Comparison of ENCODE assay signal across 12 cellular contexts in the genomic region with DNA sequence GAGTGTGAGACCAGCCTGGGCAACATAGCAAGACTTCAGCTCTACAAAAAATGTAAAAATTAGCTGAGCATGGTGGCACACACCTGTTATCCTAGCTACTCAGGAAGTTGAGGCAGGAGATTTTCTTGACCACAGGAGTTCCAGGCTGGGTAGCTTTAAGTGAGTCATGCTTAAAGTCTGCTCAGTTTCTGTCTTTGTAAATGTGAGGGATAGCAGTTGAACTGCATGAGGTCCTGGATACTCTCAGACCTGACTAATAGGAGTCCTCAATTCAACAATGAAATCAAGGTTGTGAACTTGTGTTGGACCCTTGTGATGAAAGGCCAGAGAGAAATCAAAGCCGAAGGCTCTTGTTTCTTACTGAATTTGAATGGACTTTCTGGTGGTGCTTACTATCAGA. TPM values are rescaled to one million over a fixed set of nuclear protein-coding genes. Genes with fewer than 3 reads are reported as not detected.
DNase-seq lines count a peak whose midpoint lies in the region; ATAC-seq lines count a peak whose summit lies in the region.
"Had no signal": no experiment of that assay in that cellular context is flagged by ENCODE, and none has a peak within 500 bp of the region (broad histone marks: within the 10 kb centered on the region; RNA-seq: fewer than 3 reads in every experiment).

No MANE protein-coding gene starts in this region.

- H3K27ac ChIP-seq in ACC112 (ENCODE audit: low read depth, low read length) (no peak overlapping the region), GM23248 (no peak overlapping the region)
- H3K27ac ChIP-seq: BLaER1 had no signal

- H3K27ac Mint-ChIP-seq in activated T-helper 1 cell treated with anti-CD3 and anti-CD28 coated beads, Interleukin-12 subunit alpha, Interleukin-12 subunit beta, Interleukin-2, Interleukin-4 antibody, amounts not matched to agents 30 ng/mL and 10 ng/mL and 1 ng/mL, durations not matched to agents 14 hours and 24 hours and 36 hours = no peak overlapping the region
- H3K27ac Mint-ChIP-seq: stimulated activated naive CD8-positive, alpha-beta T cell treated with anti-CD3 and anti-CD28 coated beads, Interleukin-15, Interleukin-2, amounts not matched to agents 100 ng/mL and 50 ng/mL, for 24 hours had no signal

- H4K20me1 ChIP-seq in GM23248 (ENCODE audit: insufficient read depth) = no peaks in the 10 kb centered on the region
- H4K20me1 ChIP-seq: BLaER1 had no signal

- H3K4me3 Mint-ChIP-seq in activated T-helper 1 cell treated with anti-CD3 and anti-CD28 coated beads, Interleukin-12 subunit alpha, Interleukin-12 subunit beta, Interleukin-2, Interleukin-4 antibody, amounts not matched to agents 30 ng/mL and 10 ng/mL and 1 ng/mL, durations not matched to agents 14 hours and 24 hours and 36 hours = peak overlapping the region; percentile 69
- H3K4me3 Mint-ChIP-seq: stimulated activated naive CD8-positive, alpha-beta T cell treated with anti-CD3 and anti-CD28 coated beads, Interleukin-15, Interleukin-2, amounts not matched to agents 100 ng/mL and 50 ng/mL, for 24 hours had no signal

- no peak overlapping the region for H3K9ac ChIP-seq in GM23248
- H3K9ac ChIP-seq: BLaER1 had no signal

- no peak overlapping the region for H2AFZ ChIP-seq in ACC112 (ENCODE audit: low read length, unreplicated experiment)
- H2AFZ ChIP-seq in GM23248 = no peak overlapping the region

- H3K4me3 ChIP-seq in ACC112 (ENCODE audit: low read depth, low read length) (peak overlapping the region; percentile 73; the same call in 1 of the 2 replicates), GM23248 (no peak overlapping the region)
- H3K4me3 ChIP-seq: BLaER1 had no signal

- H3K4me1 Mint-ChIP-seq in activated T-helper 1 cell treated with anti-CD3 and anti-CD28 coated beads, Interleukin-12 subunit alpha, Interleukin-12 subunit beta, Interleukin-2, Interleukin-4 antibody, amounts not matched to agents 30 ng/mL and 10 ng/mL and 1 ng/mL, durations not matched to agents 14 hours and 24 hours and 36 hours (ENCODE audit: low read depth) = peaks cover 22% of the 10 kb centered on the region

- no peaks in the 10 kb centered on the region for H3K79me2 ChIP-seq in ACC112 (ENCODE audit: control insufficient read depth, insufficient read depth, low read length, unreplicated experiment)
- H3K79me2 ChIP-seq in GM23248 (ENCODE audit: insufficient read depth) = no peaks in the 10 kb centered on the region

- ATAC-seq in GM21360 (IDR thresholded peaks at IDR 0.05; ENCODE audit: unreplicated experiment) (no peak), HG03460 (IDR thresholded peaks at IDR 0.05; ENCODE audit: unreplicated experiment) (no peak)

- intact Hi-C loops in activated T-helper 1 cell treated with anti-CD3 and anti-CD28 coated beads, Interleukin-12 subunit alpha, Interleukin-12 subunit beta, Interleukin-2, Interleukin-4 antibody, amounts not matched to agents 30 ng/mL and 10 ng/mL and 1 ng/mL, durations not matched to agents 14 hours and 24 hours and 36 hours (cut with micrococcal nuclease) = loop anchor here (5.0 kb wide), 1 partner anchor 190 kb away; no protein-coding TSS in a partner anchor

- H3K36me3 ChIP-seq in ACC112 (ENCODE audit: insufficient read depth, low read length) (no peaks in the 10 kb centered on the region), GM23248 (ENCODE audit: low read depth) (no peaks in the 10 kb centered on the region)
- H3K36me3 ChIP-seq: BLaER1 had no signal

- no peaks in the 10 kb centered on the region for H3K9me3 ChIP-seq in GM23248 (ENCODE audit: low read depth)

- DNase-seq in GM23248 (peak; percentile 49), iris pigment epithelial cell (ENCODE audit: low read depth) (peak; percentile 39), NOMO-1 treated with dmso at 0.1 percent for 144 hours (lab: John Stamatoyannopoulos, UW; ENCODE audit: unreplicated experiment) (no peak)
- no peak for DNase-seq in activated T-helper 1 cell treated with anti-CD3 and anti-CD28 coated beads, Interleukin-12 subunit alpha, Interleukin-12 subunit beta, Interleukin-2, Interleukin-4 antibody, amounts not matched to agents 30 ng/mL and 10 ng/mL and 1 ng/mL, durations not matched to agents 14 hours and 24 hours and 36 hours (ENCODE audit: low spot score)
- DNase-seq in stimulated activated CD4-positive, alpha-beta T cell treated with anti-CD3 and anti-CD28 coated beads, Interleukin-4, amount 100 ng/mL, for 24 hours = no peak
- DNase-seq: activated CD4-positive, alpha-beta T cell treated with anti-CD3 and anti-CD28 coated beads, Interleukin-2, amount 50 U/mL, for 4 hours; SHP77 treated with DMSO at 0.1 percent for 48 hours had no signal

- WGBS in GM23248 (ENCODE audit: low coverage in 1 of 2, low lambda C conversion rate in 2 of 2, missing lambda C conversion rate in 2 of 2), 2 experiments = 86 to 100% methylated on average over 1 of the region's 1 CpG

- H3K9me3 Mint-ChIP-seq in activated T-helper 1 cell treated with anti-CD3 and anti-CD28 coated beads, Interleukin-12 subunit alpha, Interleukin-12 subunit beta, Interleukin-2, Interleukin-4 antibody, amounts not matched to agents 30 ng/mL and 10 ng/mL and 1 ng/mL, durations not matched to agents 14 hours and 24 hours and 36 hours = no peaks in the 10 kb centered on the region
- H3K9me3 Mint-ChIP-seq: stimulated activated naive CD8-positive, alpha-beta T cell treated with anti-CD3 and anti-CD28 coated beads, Interleukin-15, Interleukin-2, amounts not matched to agents 100 ng/mL and 50 ng/mL, for 24 hours had no signal

- H3K4me1 ChIP-seq in ACC112 (ENCODE audit: control insufficient read depth, insufficient read depth, low read length, unreplicated experiment) (peaks cover 13% of the 10 kb centered on the region), GM23248 (ENCODE audit: insufficient read depth) (0 out of 2 replicates have a peak, but pooled peaks cover 7% of the 10 kb centered on the region)
- H3K4me1 ChIP-seq: BLaER1 had no signal

- H3K27me3 ChIP-seq in ACC112 (ENCODE audit: insufficient read depth, low read length) (no peaks in the 10 kb centered on the region), GM23248 (replicated peaks; ENCODE audit: insufficient read depth) (no peaks in the 10 kb centered on the region)

- no peaks in the 10 kb centered on the region for H3F3A ChIP-seq in GM23248 (ENCODE audit: insufficient read depth)

- in situ Hi-C loops in GM23248 (cut with MboI) = no loop called here

- H3K27me3 Mint-ChIP-seq in activated T-helper 1 cell treated with anti-CD3 and anti-CD28 coated beads, Interleukin-12 subunit alpha, Interleukin-12 subunit beta, Interleukin-2, Interleukin-4 antibody, amounts not matched to agents 30 ng/mL and 10 ng/mL and 1 ng/mL, durations not matched to agents 14 hours and 24 hours and 36 hours (ENCODE audit: insufficient read depth) = peaks cover 3% of the 10 kb centered on the region

- H3K9me2 ChIP-seq in GM23248 (ENCODE audit: insufficient read depth) = no peaks in the 10 kb centered on the region

- H3K36me3 Mint-ChIP-seq in activated T-helper 1 cell treated with anti-CD3 and anti-CD28 coated beads, Interleukin-12 subunit alpha, Interleukin-12 subunit beta, Interleukin-2, Interleukin-4 antibody, amounts not matched to agents 30 ng/mL and 10 ng/mL and 1 ng/mL, durations not matched to agents 14 hours and 24 hours and 36 hours (ENCODE audit: low read depth) = no peaks in the 10 kb centered on the region

- no peak overlapping the region for H3K4me2 ChIP-seq in GM23248 (ENCODE audit: unreplicated experiment)
- H3K4me2 ChIP-seq: BLaER1 had no signal

RNA-seq across cellular contexts. Expression of a gene that starts 45.2 kb away (rescaled TPM):
- total RNA-seq in GM23248 (2014; rRNA removed; shearing (Covaris generic)) = 2.4 and 4.9 TPM in 2 replicates
- polyA plus RNA-seq in GM23248 (2016; fragmentation: Nextera tagmentation; extraction: Ambion mirVana) = 0.53 and 0.69 TPM in 2 replicates
- 2.3 and 2.6 TPM in 2 replicates for total RNA-seq in activated T-helper 1 cell treated with anti-CD3 and anti-CD28 coated beads, Interleukin-12 subunit alpha, Interleukin-12 subunit beta, Interleukin-2, Interleukin-4 antibody, amounts not matched to agents 30 ng/mL and 10 ng/mL and 1 ng/mL, durations not matched to agents 14 hours and 24 hours and 36 hours

Comparison
In these comparisons a context has a peak if more than half of its experiments do, and no peak if none do; other contexts are left out.
1. DNase-seq: peak in GM23248 (single experiment) and iris pigment epithelial cell (single experiment); none in activated T-helper 1 cell treated with anti-CD3 and anti-CD28 coated beads, Interleukin-12 subunit alpha, Interleukin-12 subunit beta, Interleukin-2, Interleukin-4 antibody, amounts not matched to agents 30 ng/mL and 10 ng/mL and 1 ng/mL, durations not matched to agents 14 hours and 24 hours and 36 hours (single experiment), stimulated activated CD4-positive, alpha-beta T cell treated with anti-CD3 and anti-CD28 coated beads, Interleukin-4, amount 100 ng/mL, for 24 hours (single experiment) and NOMO-1 treated with dmso at 0.1 percent for 144 hours (single experiment).